Comparison of ENCODE assay signal across 34 cellular contexts in the genomic region with DNA sequence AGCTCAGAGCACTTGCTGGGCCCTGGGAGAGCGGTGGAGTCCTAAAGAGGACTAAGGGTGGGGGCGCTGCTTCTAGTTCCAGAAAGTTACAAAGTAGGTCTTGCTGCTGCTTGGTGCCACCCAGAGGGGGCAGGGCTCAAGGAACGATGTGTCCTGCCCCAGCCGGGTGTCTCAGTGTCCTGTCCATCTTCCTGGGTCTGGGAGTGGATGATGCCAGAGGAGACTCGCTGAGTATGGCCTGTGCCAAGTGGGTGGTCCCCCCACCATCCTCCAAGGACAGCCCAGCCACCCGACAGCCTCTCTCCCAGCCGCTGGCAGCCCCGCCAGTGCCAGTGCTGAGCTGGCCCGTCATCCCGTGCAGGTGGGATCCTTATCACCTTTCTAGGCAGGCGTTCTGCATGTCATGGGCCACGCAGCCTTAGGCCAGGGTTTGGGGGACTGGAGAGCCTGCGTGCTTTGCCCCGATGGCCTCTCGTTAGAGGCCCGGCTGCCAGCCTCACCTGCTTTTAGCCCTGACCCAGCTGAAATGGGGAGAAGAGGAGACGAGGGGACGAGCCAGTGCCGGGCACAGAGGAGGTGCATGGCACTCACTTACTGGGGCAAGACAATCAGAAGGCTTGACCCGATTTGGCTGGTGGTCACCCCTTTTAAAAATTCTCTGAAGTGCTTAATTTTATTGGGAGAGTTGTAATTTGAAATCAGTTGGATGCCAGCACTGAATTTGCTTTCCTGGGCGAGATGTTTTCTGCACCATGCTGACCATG. TPM values are rescaled to one million over a fixed set of nuclear protein-coding genes. Genes with fewer than 3 reads are reported as not detected.
DNase-seq lines count a peak whose midpoint lies in the region; ATAC-seq and TF ChIP-seq lines count a peak whose summit lies in the region.
"Had no signal": no experiment of that assay in that cellular context is flagged by ENCODE, and none has a peak within 500 bp of the region (broad histone marks: within the 10 kb centered on the region; RNA-seq: fewer than 3 reads in every experiment).

No MANE protein-coding gene starts in this region.

- H3K9ac ChIP-seq in muscle layer of colon (ENCODE audit: low read length) (no peak overlapping the region), skeletal muscle tissue (ENCODE audit: low read depth in 1 of 3, low read length in 3 of 3) (peak overlapping the region in 1 of 3 donors; percentile 40)

- no peak for TF ChIP-seq CTCF in heart right ventricle (IDR thresholded peaks at IDR 0.05)

- H3K4me1 ChIP-seq in heart right ventricle (peaks cover 4 to 89% (median 25%) of the 10 kb centered on the region in 9 donors), muscle layer of colon (ENCODE audit: insufficient read depth, low read length) (peaks cover 65% of the 10 kb centered on the region), skeletal muscle tissue (ENCODE audit: control insufficient read depth in 3 of 3, insufficient read depth in 3 of 3, low read length in 3 of 3) (peaks cover 31 to 74% (median 66%) of the 10 kb centered on the region in 3 donors)
- H3K4me1 ChIP-seq: BE2C had no signal

- H3K4me3 ChIP-seq in heart right ventricle (no peak overlapping the region), muscle layer of colon (ENCODE audit: low read depth in 1 of 2, low read length in 2 of 2) (no peak overlapping the region), skeletal muscle tissue (ENCODE audit: low read length in 3 of 3) (no peak overlapping the region)
- H3K4me3 ChIP-seq: GM23338, uterus had no signal

- WGBS in heart right ventricle, 2 donors: 47 to 69% methylated on average over 21 of the region's 21 CpGs

- H3K9me3 ChIP-seq in heart right ventricle (no peaks in the 10 kb centered on the region), muscle layer of colon (ENCODE audit: low read length) (no peaks in the 10 kb centered on the region), skeletal muscle tissue (ENCODE audit: control insufficient read depth in 3 of 3, low read length in 3 of 3) (no peaks in the 10 kb centered on the region)
- H3K9me3 ChIP-seq: BE2C, neutrophil, uterus had no signal

- ATAC-seq in heart right ventricle (peak in 6 of 8 donors; percentile 3 to 45 (median 11)), HG02840 (IDR thresholded peaks at IDR 0.05; ENCODE audit: low FRiP score, unreplicated experiment) (no peak)
- ATAC-seq: CD8-positive, alpha-beta T cell; left colon; Panc1 had no signal

- intact Hi-C loops in heart right ventricle (cut with DNase I): no loop called here

- H3K27me3 ChIP-seq in heart right ventricle (peaks cover 0 to 40% (median 2%) of the 10 kb centered on the region in 7 donors), muscle layer of colon (ENCODE audit: control insufficient read depth in 1 of 2, insufficient read depth in 2 of 2, low read length in 2 of 2) (no peaks in the 10 kb centered on the region), skeletal muscle tissue (ENCODE audit: control insufficient read depth in 3 of 3, insufficient read depth in 3 of 3, low read length in 3 of 3) (no peaks in the 10 kb centered on the region)
- H3K27me3 ChIP-seq: BE2C, uterus had no signal

- H3K27ac ChIP-seq in angular gyrus (ENCODE audit: low read depth, low read length) (peak overlapping the region; percentile 10), heart right ventricle (peak overlapping the region; percentile 24 to 92 (median 86)), muscle layer of colon (ENCODE audit: low read depth, low read length) (peak overlapping the region; percentile 14), skeletal muscle tissue (ENCODE audit: low read depth, low read length) (peak overlapping the region; percentile 25)
- H3K27ac ChIP-seq: neutrophil, uterus, WERI-Rb-1 had no signal

- H3K36me3 ChIP-seq in heart right ventricle (no peaks in the 10 kb centered on the region), muscle layer of colon (ENCODE audit: insufficient read depth, low read length) (no peaks in the 10 kb centered on the region), skeletal muscle tissue (ENCODE audit: control insufficient read depth in 3 of 3, insufficient read depth in 3 of 3, low read length in 3 of 3) (no peaks in the 10 kb centered on the region)
- H3K36me3 ChIP-seq: BE2C, neutrophil, uterus had no signal

- no peak for DNase-seq in heart right ventricle
- no peak for DNase-seq in COLO668 (lab: John Stamatoyannopoulos, UW; ENCODE audit: unreplicated experiment)
- DNase-seq in NCI-H510A treated with DMSO at 0.1 percent for 48 hours (lab: John Stamatoyannopoulos, UW): no peak
- no peak for DNase-seq in stimulated activated CD4-positive, alpha-beta T cell treated with anti-CD3 and anti-CD28 coated beads, Interleukin-4, amount 100 ng/mL, for 24 hours
- DNase-seq: activated CD4-positive, alpha-beta T cell treated with anti-CD3 and anti-CD28 coated beads, Interleukin-2, amount 10 ng/mL, durations not matched to agents 24 days and 14 days; activated CD8-positive, alpha-beta memory T cell treated with anti-CD3 and anti-CD28 coated beads for 24 hours; amygdala; BE2C; CD8-positive, alpha-beta T cell; DMS 273 treated with DMSO at 0.1 percent for 48 hours; effector CD8-positive, alpha-beta T cell; EL; head of caudate nucleus; HFFc6; IMR-90; mesenchymal stem cell; NCI-H1436 treated with DMSO at 0.1 percent for 48 hours; NCI-H2081 treated with DMSO at 0.1 percent for 48 hours; NCI-H345; NCI-H774; SHP77 treated with DMSO at 0.1 percent for 48 hours; stimulated activated naive CD4-positive, alpha-beta T cell treated with Interleukin-2 at 50 U/mL for 16 hours; SW 1271; T-helper 9 cell; uterus; WERI-Rb-1 had no signal

RNA-seq across cellular contexts. Expression of a gene that starts 5.6 kb away (rescaled TPM):
- total RNA-seq in heart right ventricle: 100 to 1,000 TPM; 138 to 236 (median 200) TPM
- polyA plus RNA-seq in heart right ventricle: 100 to 1,000 TPM in 1 of 2 donors, 10 to 100 TPM in 1; 16.6 to 115 TPM
- 4.7 TPM for total RNA-seq in skeletal muscle tissue
- total RNA-seq: HFFc6, IMR-90 had no signal
- polyA plus RNA-seq: IMR-90 had no signal

RNA-seq across cellular contexts. Expression of a gene that starts 55.5 kb away (rescaled TPM):
- 10 to 100 TPM; 35.5 to 77.1 (median 41.3) TPM for total RNA-seq in heart right ventricle
- 10 to 100 TPM; 39.8 to 50.3 TPM for polyA plus RNA-seq in heart right ventricle
- 20.9 TPM for total RNA-seq in skeletal muscle tissue

Comparison
In these comparisons a context has a peak if more than half of its experiments do, and no peak if none do; other contexts are left out.
1. H3K27ac ChIP-seq: peak in every context shown above with its lines; median percentile 86 in heart right ventricle; 25 in skeletal muscle tissue; 14 in muscle layer of colon; 10 in angular gyrus.
2. RNA of a gene that starts 5.6 kb away (total RNA-seq): 138 to 236 TPM in heart right ventricle; 4.7 TPM in skeletal muscle tissue (single experiment); every median in the first group is over 10 times any median in the second.